8 cellular contexts compared by ENCODE assay signal in genomic region chr4:84498203-84499026, GRCh38. TPM values are rescaled to one million over a fixed set of nuclear protein-coding genes. Genes with fewer than 3 reads are reported as not detected.
DNase-seq lines count a peak whose midpoint lies in the region; ATAC-seq and TF ChIP-seq lines count a peak whose summit lies in the region.

No MANE protein-coding gene starts in this region.

- H3K27me3 ChIP-seq in right lobe of liver, result peaks cover 34 to 82% of the 10 kb centered on the region in 2 donors
- peaks cover 100% of the 10 kb centered on the region for H3K27me3 ChIP-seq in transverse colon

- peaks cover 0 to 23% (median 8%) of the 10 kb centered on the region in 4 donors for H3K4me1 ChIP-seq in right lobe of liver
- H3K4me1 ChIP-seq in transverse colon, result peaks cover 4 to 37% (median 34%) of the 10 kb centered on the region in 4 donors

- H3K27me3 Mint-ChIP-seq in chondrocyte (ENCODE audit: low read depth), result peaks cover 86% of the 10 kb centered on the region

- no peaks in the 10 kb centered on the region for H3K9me3 Mint-ChIP-seq in chondrocyte (ENCODE audit: low read depth)

- under 1% methylated on average over 40 of the region's 64 CpGs for WGBS in right lobe of liver (ENCODE audit: insufficient coverage, low coverage, low lambda C conversion rate, missing lambda C conversion rate)
- WGBS in transverse colon (ENCODE audit: low coverage in 1 of 2), 2 donors, result 1% methylated on average over 59 of the region's 64 CpGs; no CpG with 5 or more reads in 1 of the 2 donors

- DNase-seq in NCI-H1436 (lab: John Stamatoyannopoulos, UW) (peak; percentile 30), NCI-H1436 treated with DMSO at 0.1 percent for 48 hours (lab: John Stamatoyannopoulos, UW) (no peak), NCI-H2171 (lab: John Stamatoyannopoulos, UW) (peak; percentile 2), chondrocyte (ENCODE audit: low spot score) (no peak), right lobe of liver (peak in 1 of 3 donors; percentile 25), transverse colon (no peak), GM13976 (ENCODE audit: low spot score) (no peak), activated gamma-delta T cell (lab: John Stamatoyannopoulos, UW) (no peak)

- peaks cover 5% of the 10 kb centered on the region for H3K36me3 Mint-ChIP-seq in chondrocyte (ENCODE audit: low read depth)

- in situ Hi-C loops in transverse colon (cut with MboI; ENCODE audit: low pct_ligation_motif_present in 1 of 4, low pct_unique_long_range_greater_than_20kb in 1 of 4, low sequenced_read_pairs in 3 of 4), result no loop called here
- in situ Hi-C loops in GM13976 (cut with MboI; ENCODE audit: low sequenced_read_pairs, unreplicated experiment), result no loop called here

- no peak overlapping the region for H3K27ac Mint-ChIP-seq in chondrocyte (ENCODE audit: unreplicated experiment)

- no peak for TF ChIP-seq EP300 in transverse colon (IDR thresholded peaks at IDR 0.05; ENCODE audit: low read depth)

- intact Hi-C loops in right lobe of liver (cut with DNase I) (no loop called here), transverse colon (cut with DNase I; ENCODE audit: low total_unique reads) (no loop called here)

- peak; percentile 28 to 48 (median 42) for ATAC-seq in right lobe of liver

- H3K4me1 Mint-ChIP-seq in chondrocyte (ENCODE audit: low read depth), result peaks cover 27% of the 10 kb centered on the region

- H3K36me3 ChIP-seq in right lobe of liver (no peaks in the 10 kb centered on the region), transverse colon (no peaks in the 10 kb centered on the region)

- H3K4me3 ChIP-seq in right lobe of liver, result peak overlapping the region; percentile 12 to 37 (median 23)
- H3K4me3 ChIP-seq in transverse colon, result peak overlapping the region in 3 of 4 donors; percentile 2 to 49 (median 23)

- H3K27ac ChIP-seq in right lobe of liver (no peak overlapping the region), transverse colon (no peak overlapping the region)

- H3K9me3 ChIP-seq in right lobe of liver, result no peaks in the 10 kb centered on the region
- no peaks in the 10 kb centered on the region for H3K9me3 ChIP-seq in transverse colon

- peak overlapping the region; percentile 82 for H3K4me3 Mint-ChIP-seq in chondrocyte (ENCODE audit: unreplicated experiment)

- TF ChIP-seq POLR2A in right lobe of liver (IDR thresholded peaks at IDR 0.05) (no peak), transverse colon (IDR thresholded peaks at IDR 0.05) (no peak)

- no peak for TF ChIP-seq CTCF in chondrocyte (IDR thresholded peaks at IDR 0.05)
- TF ChIP-seq CTCF in right lobe of liver (IDR thresholded peaks at IDR 0.05), result no peak
- TF ChIP-seq CTCF in transverse colon (IDR thresholded peaks at IDR 0.05), result no peak
- no peak for TF ChIP-seq CTCF in GM13976 (IDR thresholded peaks at IDR 0.05; ENCODE audit: borderline replicate concordance, control extremely low read depth, extremely low read depth, insufficient read depth, missing control alignments)

RNA-seq across cellular contexts. Expression of gene NKX6-1, which starts 0.7 kb away (rescaled TPM):
- total RNA-seq in chondrocyte, result 0.49 to 0.60 TPM in 2 of 3 replicates, not detected in the other
- not detected for total RNA-seq in right lobe of liver
- total RNA-seq in transverse colon, result under 1 TPM in 1 of 4 donors, not detected in 3; 0.14 TPM

Comparison
In these comparisons a context has a peak if more than half of its experiments do, and no peak if none do; other contexts are left out.
1. DNase-seq: peak in NCI-H1436 (single experiment) and NCI-H2171 (single experiment); none in NCI-H1436 treated with DMSO at 0.1 percent for 48 hours (single experiment), chondrocyte (single experiment), transverse colon (single experiment), GM13976 (single experiment) and activated gamma-delta T cell (single experiment).